Comparison of ENCODE assay signal across 24 cellular contexts in genomic region chr20:1712634-1713625, GRCh38. TPM values are rescaled to one million over a fixed set of nuclear protein-coding genes. Genes with fewer than 3 reads are reported as not detected.
"Had no signal": no experiment of that assay in that cellular context is flagged by ENCODE, and none has a peak within 500 bp of the region (broad histone marks: within the 10 kb centered on the region; RNA-seq: fewer than 3 reads in every experiment).

No MANE protein-coding gene starts in this region.

- DNase-seq: activated CD4-positive, alpha-beta T cell treated with anti-CD3 and anti-CD28 coated beads for 48 hours; activated CD4-positive, alpha-beta T cell treated with anti-CD3 and anti-CD28 coated beads, Interleukin-2, amount 50 U/mL, for 4 hours; activated CD4-positive, CD25-positive, alpha-beta regulatory T cell treated with anti-CD3 and anti-CD28 coated beads, Interleukin-2, amount 50 U/mL, for 72 hours; activated CD8-positive, alpha-beta memory T cell treated with anti-CD3 and anti-CD28 coated beads, Interleukin-2, amount 10 ng/mL, durations not matched to agents 7 days and 5 days; activated effector memory CD4-positive, alpha-beta T cell treated with Interleukin-2 at 50 U/mL for 16 hours; activated naive CD4-positive, alpha-beta T cell; activated naive CD8-positive, alpha-beta T cell treated with anti-CD3 and anti-CD28 coated beads, Interleukin-2, amount 50 U/mL, for 24 hours; activated T-cell treated with anti-CD3 and anti-CD28 coated beads, Interleukin-2, amount 50 U/mL, for 24 hours; amniotic stem cell; body of pancreas; Kasumi-1; KBM-7; NCI-H1092; NCI-H1417; NCI-H1930; NCI-H2227 treated with DMSO at 0.1 percent for 48 hours; NCI-H446 treated with DMSO at 0.1 percent for 48 hours; NCI-H526 treated with DMSO at 0.1 percent for 48 hours; Right ventricle myocardium superior had no signal

- H3K27me3 ChIP-seq: ascending aorta, body of pancreas had no signal

- H3K27ac ChIP-seq: ascending aorta, body of pancreas, RWPE1, SJSA1 had no signal

- ATAC-seq: activated CD8-positive, alpha-beta memory T cell treated with anti-CD3 and anti-CD28 coated beads, Interleukin-2, amount 10 ng/mL, durations not matched to agents 7 days and 5 days; activated naive CD8-positive, alpha-beta T cell treated with anti-CD3 and anti-CD28 coated beads, Interleukin-2, amount 50 U/mL, for 24 hours; body of pancreas; Panc1; WTC11 had no signal

- H3K36me3 ChIP-seq: ascending aorta, SJSA1 had no signal

- H3K4me1 ChIP-seq: ascending aorta, body of pancreas, SJSA1 had no signal

- H3K9me3 ChIP-seq: ascending aorta, body of pancreas, SJSA1 had no signal

- H3K4me3 ChIP-seq: ascending aorta, body of pancreas, SJSA1 had no signal

RNA-seq across cellular contexts. Expression of gene SIRPG, which starts 55.4 kb away (rescaled TPM):
- total RNA-seq: ascending aorta, body of pancreas, Right ventricle myocardium superior, SJSA1, WTC11 had no signal
